In genomic region chr1:28756846-28757245, GRCh38 we compare ENCODE assay signal across 13 cellular contexts. TPM values are rescaled to one million over a fixed set of nuclear protein-coding genes. Genes with fewer than 3 reads are reported as not detected.
DNase-seq lines count a peak whose midpoint lies in the region; ATAC-seq, FAIRE-seq and TF ChIP-seq lines count a peak whose summit lies in the region.
"Had no signal": no experiment of that assay in that cellular context is flagged by ENCODE, and none has a peak within 500 bp of the region (broad histone marks: within the 10 kb centered on the region; RNA-seq: fewer than 3 reads in every experiment).

No MANE protein-coding gene starts in this region.

- dilution Hi-C loops in keratinocyte (cut with MboI; ENCODE audit: extremely low pct_ligation_motif_present, low sequenced_read_pairs) = no loop called here

- POLR2A ChIA-PET in AG04450 (lab: Yijun Ruan, JAX) = no interaction called here

- in situ Hi-C loops in astrocyte of the spinal cord (cut with HindIII; ENCODE audit: low sequenced_read_pairs) = no loop called here

- H3K9me3 ChIP-seq in AG04450 (ENCODE audit: control insufficient read depth, insufficient read depth, low read length) (no peaks in the 10 kb centered on the region), keratinocyte (ENCODE audit: control insufficient read depth, low read depth, low read length) (no peaks in the 10 kb centered on the region)
- H3K9me3 ChIP-seq: Peyer's patch had no signal

- no peak overlapping the region for H3K4me2 ChIP-seq in keratinocyte (ENCODE audit: control insufficient read depth, extremely low read depth, insufficient read depth, low read depth, low read length)

- H3K9me1 ChIP-seq in keratinocyte (ENCODE audit: control insufficient read depth, extremely low read depth, insufficient read depth, low read length) = peaks cover 2% of the 10 kb centered on the region

- CTCF ChIA-PET in AG04450 (lab: Charles Lee) = interaction anchor here (0.9 to 3.4 kb wide), 3 partner anchors 20 to 125 kb away, joined by 3 to 17 read pairs (median 4); partner anchors contain the start of gene YTHDF2

- no peak overlapping the region for H3K9ac ChIP-seq in keratinocyte (ENCODE audit: control insufficient read depth, extremely low read depth, insufficient read depth, low read length)

- no peak overlapping the region for H2AFZ ChIP-seq in keratinocyte (ENCODE audit: control insufficient read depth, low read length)

- TF ChIP-seq CTCF in AG04450 (IDR thresholded peaks at IDR 0.05; ENCODE audit: low read depth, low read length) = peak; percentile 13; the same call in 1 of the 2 replicates
- peak; percentile 3 for TF ChIP-seq CTCF in GM12864 (IDR thresholded peaks at IDR 0.05; ENCODE audit: low read depth, low read length, missing control alignments)
- peak; percentile 15 for TF ChIP-seq CTCF in astrocyte of the spinal cord (IDR thresholded peaks at IDR 0.05; ENCODE audit: low read depth, low read length)
- peak in 2 of 3 experiments; percentile 20 to 21 for TF ChIP-seq CTCF in keratinocyte (optimal IDR thresholded peaks at IDR 0.05 in 1 of 3, IDR thresholded peaks at IDR 0.05 in 1 of 3, conservative IDR thresholded peaks at IDR 0.05 in 1 of 3; ENCODE audit: extremely low read depth in 1 of 3, insufficient read depth in 2 of 3, low read length in 3 of 3)

- no peak for ATAC-seq in HG03025 (IDR thresholded peaks at IDR 0.05; ENCODE audit: low FRiP score, unreplicated experiment)
- no peak for ATAC-seq in GM18511 (IDR thresholded peaks at IDR 0.05; ENCODE audit: unreplicated experiment)
- ATAC-seq: effector memory CD8-positive, alpha-beta T cell; left cardiac atrium; sciatic nerve had no signal

- H3K27ac ChIP-seq in AG04450 (ENCODE audit: low read depth, low read length) (no peak overlapping the region), keratinocyte (ENCODE audit: control insufficient read depth, insufficient read depth, low read length) (no peak overlapping the region)
- H3K27ac ChIP-seq: Peyer's patch had no signal

- H3K27me3 ChIP-seq in AG04450 (ENCODE audit: control insufficient read depth, insufficient read depth, low read length) (no peaks in the 10 kb centered on the region), keratinocyte (ENCODE audit: control insufficient read depth, extremely low read depth, insufficient read depth, low read length) (no peaks in the 10 kb centered on the region)
- H3K27me3 ChIP-seq: Peyer's patch had no signal

- H3K4me3 ChIP-seq in AG04450 (ENCODE audit: low read depth, low read length) = no peak overlapping the region
- no peak overlapping the region for H3K4me3 ChIP-seq in GM12864 (ENCODE audit: low read depth, low read length)
- H3K4me3 ChIP-seq in astrocyte of the spinal cord (ENCODE audit: low read depth, low read length) = no peak overlapping the region
- no peak overlapping the region for H3K4me3 ChIP-seq in keratinocyte (ENCODE audit: control insufficient read depth in 2 of 3, extremely low read depth in 1 of 3, insufficient read depth in 2 of 3, low read depth in 1 of 3, low read length in 3 of 3)
- H3K4me3 ChIP-seq: Peyer's patch had no signal

- no peak for FAIRE-seq in keratinocyte (lab: Jason Lieb, UNC)

- peaks cover 100% of the 10 kb centered on the region for H3K79me2 ChIP-seq in keratinocyte (ENCODE audit: control insufficient read depth, insufficient read depth, low read length)

- H3K4me1 ChIP-seq in keratinocyte (ENCODE audit: control insufficient read depth, extremely low read depth, insufficient read depth, low read length) = peaks cover 5% of the 10 kb centered on the region

- DNase-seq in AG04450 (ENCODE audit: low read depth, low spot score) (no peak), GM12864 (ENCODE audit: low read depth) (no peak), astrocyte of the spinal cord (ENCODE audit: low read depth, low spot score) (no peak), keratinocyte (ENCODE audit: low read depth, low spot score) (no peak), DMS79 treated with DMSO at 0.1 percent for 48 hours (lab: John Stamatoyannopoulos, UW) (no peak), glomerular visceral epithelial cell (ENCODE audit: extremely low spot score) (no peak)
- DNase-seq: activated gamma-delta T cell; effector memory CD8-positive, alpha-beta T cell; left cardiac atrium; Peyer's patch had no signal

- H3K36me3 ChIP-seq in keratinocyte (ENCODE audit: control insufficient read depth in 2 of 2, extremely low read depth in 1 of 2, insufficient read depth in 2 of 2, low read length in 2 of 2) = peaks cover 8 to 40% of the 10 kb centered on the region in 2 experiments

- H4K20me1 ChIP-seq in keratinocyte (ENCODE audit: control insufficient read depth, extremely low read depth, insufficient read depth, low read length) = peaks cover 45% of the 10 kb centered on the region

RNA-seq across cellular contexts. Expression of gene YTHDF2, which starts 20.1 kb away (rescaled TPM):
- 73.6 and 85.1 TPM in 2 replicates for polyA plus RNA-seq in AG04450 (2011; rRNA removed)
- 130 and 139 TPM in 2 replicates for polyA minus RNA-seq in AG04450 (2011; rRNA and poly(A)+ RNA removed)
- 88.0 to 103 TPM (median 90.8 TPM) in 3 replicates for polyA plus RNA-seq in keratinocyte
- polyA plus RNA-seq in keratinocyte (2011; ENCODE audit: low read depth) = 30.0 TPM
- 53.2 and 87.7 TPM in 2 replicates for polyA plus RNA-seq in keratinocyte (2011; cell fraction: cytosol; rRNA removed)
- 96.6 and 114 TPM in 2 replicates for polyA plus RNA-seq in keratinocyte (2011; cell fraction: nucleus; rRNA removed)
- 60.6 and 71.4 TPM in 2 replicates for polyA plus RNA-seq in keratinocyte (2012; ENCODE audit: low replicate concordance)
- 117 to 145 TPM (median 136 TPM) in 3 replicates for polyA minus RNA-seq in keratinocyte
- polyA minus RNA-seq in keratinocyte (2011; cell fraction: cytosol; rRNA and poly(A)+ RNA removed) = 63.3 TPM
- 68.0 and 159 TPM in 2 replicates for polyA minus RNA-seq in keratinocyte (2011; cell fraction: nucleus; rRNA and poly(A)+ RNA removed)

RNA-seq across cellular contexts. Expression of gene OPRD1, which starts 55.1 kb away (rescaled TPM):
- polyA plus RNA-seq in AG04450 (2011; rRNA removed) = not detected in 2 replicates
- polyA minus RNA-seq in AG04450 (2011; rRNA and poly(A)+ RNA removed) = not detected in 2 replicates
- polyA plus RNA-seq in keratinocyte = not detected in 3 replicates
- polyA plus RNA-seq in keratinocyte (2011; ENCODE audit: low read depth) = not detected
- not detected in 2 replicates for polyA plus RNA-seq in keratinocyte (2011; cell fraction: cytosol; rRNA removed)
- not detected in 2 replicates for polyA plus RNA-seq in keratinocyte (2011; cell fraction: nucleus; rRNA removed)
- polyA plus RNA-seq in keratinocyte (2012; ENCODE audit: low replicate concordance) = 0.01 TPM in 1 of 2 replicates, not detected in the other
- 0.03 TPM in 1 of 3 replicates, not detected in the others for polyA minus RNA-seq in keratinocyte
- polyA minus RNA-seq in keratinocyte (2011; cell fraction: cytosol; rRNA and poly(A)+ RNA removed) = not detected
- not detected in 2 replicates for polyA minus RNA-seq in keratinocyte (2011; cell fraction: nucleus; rRNA and poly(A)+ RNA removed)
